In the genomic region with DNA sequence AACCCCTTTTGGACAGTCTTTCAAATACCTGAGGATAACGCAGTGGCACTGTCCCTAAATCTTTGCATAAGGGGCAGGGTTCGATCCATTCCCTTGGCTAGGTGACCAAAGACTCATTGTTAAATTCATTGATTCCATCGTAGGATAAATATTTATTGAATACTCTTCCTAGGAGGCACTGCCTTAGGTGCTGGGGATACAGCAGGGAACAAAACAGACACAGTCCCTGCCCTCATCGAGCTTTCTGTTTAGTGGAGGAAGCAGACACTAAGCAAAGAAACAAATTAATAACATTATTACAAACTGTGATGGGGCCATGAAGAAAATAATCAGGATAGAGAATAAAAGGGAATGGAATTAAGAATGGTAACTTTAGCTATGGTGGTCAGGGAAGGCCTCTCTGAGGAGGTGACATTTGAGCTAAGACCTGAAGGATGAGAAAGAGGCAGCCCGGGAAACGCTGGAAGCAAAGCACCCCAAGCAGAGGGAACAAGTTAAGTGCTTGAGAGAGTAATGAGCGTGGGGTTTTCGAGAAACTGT, we compare ENCODE assay signal across 8 cellular contexts. TPM values are rescaled to one million over a fixed set of nuclear protein-coding genes. Genes with fewer than 3 reads are reported as not detected.
DNase-seq lines count a peak whose midpoint lies in the region; ATAC-seq, FAIRE-seq and TF ChIP-seq lines count a peak whose summit lies in the region.

No MANE protein-coding gene starts in this region.

- no peak overlapping the region for H3K23ac ChIP-seq in H1 (ENCODE audit: insufficient read length)

- peak overlapping the region; percentile 83 for H3K18ac ChIP-seq in H1 (ENCODE audit: extremely low read depth, low read length)

- TF ChIP-seq POLR2A in H1 (IDR thresholded peaks at IDR 0.05; ENCODE audit: control extremely low read depth in 1 of 2, low read depth in 2 of 2, low read length in 2 of 2) = no peak

- peak overlapping the region; percentile 84 to 97 (median 94) for H3K27ac Mint-ChIP-seq in CD14-positive monocyte
- peak overlapping the region; percentile 99 for H3K27ac Mint-ChIP-seq in neural crest cell (ENCODE audit: unreplicated experiment)

- peaks cover 4% of the 10 kb centered on the region; the same call in 1 of the 2 replicates for H3K23me2 ChIP-seq in H1 (ENCODE audit: low read depth, low read length)

- H3K79me1 ChIP-seq in H1 (ENCODE audit: low read depth, low read length) = no peaks in the 10 kb centered on the region

- H2AK5ac ChIP-seq in H1 (ENCODE audit: low read depth, low read length) = no peak overlapping the region

- CTCF ChIA-PET in H1 (lab: Charles Lee; ENCODE audit: partially characterized antibody) = interaction anchor here (0.9 to 3.5 kb wide), 9 partner anchors 8 to 226 kb away, joined by 3 to 25 read pairs (median 4); a partner anchor contains a TSS

- H3K27me3 Mint-ChIP-seq in CD14-positive monocyte (ENCODE audit: low read depth in 3 of 3) (no peaks in the 10 kb centered on the region), neural crest cell (ENCODE audit: low read depth) (peaks cover 2% of the 10 kb centered on the region)

- no peaks in the 10 kb centered on the region for H3K79me2 ChIP-seq in H1 (ENCODE audit: control insufficient read depth in 1 of 2, insufficient read depth in 2 of 2, low read length in 2 of 2)

- 43% methylated on average over 8 of the region's 8 CpGs; no CpG with 5 or more reads in 1 of the 2 experiments for WGBS in H1 (ENCODE audit: extremely low coverage in 1 of 2, insufficient coverage in 1 of 2, insufficient read length in 1 of 2, insufficient replicate concordance in 2 of 2, low coverage in 1 of 2, low lambda C conversion rate in 2 of 2, missing lambda C conversion rate in 1 of 2), 2 experiments

- no peaks in the 10 kb centered on the region for H3K4me1 ChIP-seq in NT2/D1 (ENCODE audit: insufficient read depth, insufficient read length)
- peaks cover 0 to 5% (median 0%) of the 10 kb centered on the region in 4 experiments; a peak in 1 of 7 replicates for H3K4me1 ChIP-seq in H1 (replicated peaks in 1 of 4; ENCODE audit: control insufficient read depth in 3 of 4, insufficient read depth in 4 of 4, low read length in 3 of 4)

- H2AFZ ChIP-seq in H1 (ENCODE audit: low read length) = no peak overlapping the region

- peaks cover 18% of the 10 kb centered on the region for H3K4me1 Mint-ChIP-seq in CD14-positive monocyte
- peaks cover 26% of the 10 kb centered on the region for H3K4me1 Mint-ChIP-seq in neural crest cell

- no peak overlapping the region for H3K14ac ChIP-seq in H1 (ENCODE audit: insufficient read length)

- POLR2A ChIA-PET in H1 (lab: Charles Lee; ENCODE audit: partially characterized antibody) = interaction anchor here (0.8 to 8.6 kb wide), 34 partner anchors 8 to 220 kb away, joined by 3 to 83 read pairs (median 4); a partner anchor contains a TSS

- H3K4me3 Mint-ChIP-seq in CD14-positive monocyte (peak overlapping the region; percentile 96 to 99), neural crest cell (peak overlapping the region; percentile 100)

- H3K4me3 ChIP-seq in NT2/D1 (ENCODE audit: insufficient read length, low read depth) (peak overlapping the region; percentile 81), H1 (ENCODE audit: extremely low read depth in 1 of 4, insufficient read depth in 2 of 4, low read depth in 3 of 4, low read length in 4 of 4) (peak overlapping the region; percentile 59 to 87 (median 83))

- H4K8ac ChIP-seq in H1 (ENCODE audit: extremely low read depth, insufficient read depth, low read length) = no peak overlapping the region

- H2BK20ac ChIP-seq in H1 (ENCODE audit: low read length) = no peak overlapping the region

- DNase-seq in CD14-positive monocyte (ENCODE audit: low spot score) (no peak), NT2/D1 (ENCODE audit: low read depth, low spot score) (no peak), H1 (ENCODE audit: low read depth in 1 of 2, low spot score in 2 of 2) (no peak), neural crest cell (ENCODE audit: low read depth, low spot score) (no peak), NCI-H2029 treated with DMSO at 0.1 percent for 48 hours (lab: John Stamatoyannopoulos, UW) (no peak)
- no peak for DNase-seq in stimulated activated naive CD4-positive, alpha-beta T cell (lab: John Stamatoyannopoulos, UW)

- peak overlapping the region; percentile 48 for H4K5ac ChIP-seq in H1 (ENCODE audit: insufficient read length, low read depth, low read length)

- FAIRE-seq in H1 (lab: Jason Lieb, UNC) = no peak

- H3K9me3 ChIP-seq in NT2/D1 (ENCODE audit: insufficient read depth, low read length) (no peaks in the 10 kb centered on the region), H1 (ENCODE audit: insufficient read depth in 2 of 2, low read depth in 1 of 2, low read length in 1 of 2) (no peaks in the 10 kb centered on the region)

- TF ChIP-seq CTCF in CD14-positive monocyte (IDR thresholded peaks at IDR 0.05) = no peak
- no peak for TF ChIP-seq CTCF in H1 (IDR thresholded peaks at IDR 0.05; ENCODE audit: control extremely low read depth in 1 of 3, insufficient read depth in 1 of 3, low read depth in 1 of 3, low read length in 3 of 3)
- no peak for TF ChIP-seq CTCF in neural crest cell (conservative IDR thresholded peaks at IDR 0.05)

- H3K9ac ChIP-seq in NT2/D1 (ENCODE audit: insufficient read length, low read depth) (peak overlapping the region; percentile 94), H1 (replicated peaks in 1 of 4; ENCODE audit: extremely low read depth in 1 of 4, low read depth in 3 of 4, low read length in 3 of 4) (peak overlapping the region; percentile 51 to 82 (median 77))

- intact Hi-C loops in CD14-positive monocyte (cut with micrococcal nuclease) = no loop called here

- peak overlapping the region; percentile 44 for H4K91ac ChIP-seq in H1 (replicated peaks; ENCODE audit: insufficient read length, low read length)

- no peaks in the 10 kb centered on the region for H4K20me1 ChIP-seq in H1 (replicated peaks in 1 of 2; ENCODE audit: control insufficient read depth in 1 of 2, insufficient read depth in 2 of 2, low read length in 2 of 2)

- H2BK5ac ChIP-seq in H1 (ENCODE audit: low read depth, low read length) = peak overlapping the region; percentile 71; the same call in 1 of the 2 replicates

- H3K27ac ChIP-seq in H1 (ENCODE audit: low read depth, low read length) = no peak overlapping the region; the same call in 1 of the 2 replicates

- H3K36me3 Mint-ChIP-seq in CD14-positive monocyte (peaks cover 33 to 50% of the 10 kb centered on the region in 2 donors), neural crest cell (ENCODE audit: low read depth) (peaks cover 19% of the 10 kb centered on the region)

- H3K4ac ChIP-seq in H1 (replicated peaks; ENCODE audit: insufficient read length, low read depth, low read length) = no peak overlapping the region

- H3K36me3 ChIP-seq in NT2/D1 (ENCODE audit: insufficient read depth, insufficient read length, low read length) (peaks cover 45% of the 10 kb centered on the region), H1 (ENCODE audit: control insufficient read depth in 2 of 4, insufficient read depth in 4 of 4, low read length in 3 of 4) (peaks cover 7 to 11% (median 9%) of the 10 kb centered on the region in 4 experiments)

- no peak overlapping the region for H2BK15ac ChIP-seq in H1 (ENCODE audit: low read length)

- no peak for ATAC-seq in GM19035 (IDR thresholded peaks at IDR 0.05; ENCODE audit: unreplicated experiment)
- no peak for ATAC-seq in HG03520 (IDR thresholded peaks at IDR 0.05; ENCODE audit: unreplicated experiment)

- no peak overlapping the region for H2BK120ac ChIP-seq in H1 (replicated peaks; ENCODE audit: low read depth, low read length)

- 0 out of 2 replicates have a peak overlapping the region, but pooled peaks have one; percentile 27 for H2BK12ac ChIP-seq in H1 (ENCODE audit: low read depth, low read length)

- no peaks in the 10 kb centered on the region for H3K9me3 Mint-ChIP-seq in CD14-positive monocyte
- no peaks in the 10 kb centered on the region for H3K9me3 Mint-ChIP-seq in neural crest cell

- TF ChIP-seq RAD21 in H1 (IDR thresholded peaks at IDR 0.05 in 1 of 2, conservative IDR thresholded peaks at IDR 0.05 in 1 of 2; ENCODE audit: low read depth in 2 of 2, low read length in 2 of 2) = no peak

- H3K4me2 ChIP-seq in H1 (ENCODE audit: insufficient read depth in 1 of 2, low read depth in 2 of 2, low read length in 2 of 2) = peak overlapping the region; percentile 66 to 68

- TF ChIP-seq EP300 in H1 (IDR thresholded peaks at IDR 0.05; ENCODE audit: borderline replicate concordance in 1 of 2, low read depth in 2 of 2, low read length in 2 of 2) = no peak

- H3K27me3 ChIP-seq in NT2/D1 (ENCODE audit: insufficient read depth, insufficient read length) = no peaks in the 10 kb centered on the region
- H3K27me3 ChIP-seq in H1 (replicated peaks in 1 of 4; ENCODE audit: control insufficient read depth in 3 of 4, extremely low read depth in 1 of 4, insufficient read depth in 3 of 4, low read length in 3 of 4) = no peaks in the 10 kb centered on the region

- peak overlapping the region; percentile 43 for H3K56ac ChIP-seq in H1 (replicated peaks; ENCODE audit: insufficient read length, low read depth, low read length)

RNA-seq across cellular contexts. Expression of a gene that starts 0.7 kb away (rescaled TPM):
- 10 to 100 TPM; 18.5 to 19.0 TPM for polyA plus RNA-seq in CD14-positive monocyte
- total RNA-seq in H1 (2021; fragmentation: NEBNext Ultra II Directional; extraction: Animal tissue kit (Norgen Biotek cat#: 25700)) = 28.0 and 34.5 TPM in 2 replicates
- 39.0 and 57.7 TPM in 2 replicates for polyA plus RNA-seq in H1 (2011; rRNA removed)
- 47.9 TPM for polyA plus RNA-seq in H1 (2011; cell fraction: cytosol; rRNA removed)
- polyA plus RNA-seq in H1 (2011; cell fraction: nucleus; rRNA removed) = 132 TPM
- polyA plus RNA-seq in H1 (2012, experiment 1 of 2) = 19.8 to 36.5 TPM (median 35.3 TPM) in 4 replicates
- 22.3 TPM for polyA plus RNA-seq in H1 (2012, experiment 2 of 2)
- 20.2 TPM for polyA plus RNA-seq in H1 (2013, experiment 1 of 2)
- polyA plus RNA-seq in H1 (2013, experiment 2 of 2) = 20.9 TPM
- 6.2 and 8.5 TPM in 2 replicates for polyA minus RNA-seq in H1 (2011; rRNA and poly(A)+ RNA removed)
- 13.8 TPM for polyA minus RNA-seq in H1 (2011; cell fraction: cytosol; rRNA and poly(A)+ RNA removed)
- 11.2 TPM for polyA minus RNA-seq in H1 (2011; cell fraction: nucleus; rRNA and poly(A)+ RNA removed)
- total RNA-seq in neural crest cell = 57.4 and 58.3 TPM in 2 replicates

RNA-seq across cellular contexts. Expression of a gene that starts 8.0 kb away (rescaled TPM):
- polyA plus RNA-seq in CD14-positive monocyte = 1 to 10 TPM in 1 of 2 donors, under 1 TPM in 1; 0.51 to 1.4 TPM
- total RNA-seq in H1 (2021; fragmentation: NEBNext Ultra II Directional; extraction: Animal tissue kit (Norgen Biotek cat#: 25700)) = 0.55 and 2.2 TPM in 2 replicates
- 0.86 and 0.91 TPM in 2 replicates for polyA plus RNA-seq in H1 (2011; rRNA removed)
- polyA plus RNA-seq in H1 (2011; cell fraction: cytosol; rRNA removed) = 1.0 TPM
- polyA plus RNA-seq in H1 (2011; cell fraction: nucleus; rRNA removed) = 1.1 TPM
- 1.8 to 2.8 TPM (median 2.1 TPM) in 4 replicates for polyA plus RNA-seq in H1 (2012, experiment 1 of 2)
- polyA plus RNA-seq in H1 (2012, experiment 2 of 2) = 1.3 TPM
- polyA plus RNA-seq in H1 (2013, experiment 1 of 2) = 0.55 TPM
- polyA plus RNA-seq in H1 (2013, experiment 2 of 2) = 0.64 TPM
- polyA minus RNA-seq in H1 (2011; rRNA and poly(A)+ RNA removed) = 1.7 TPM in 1 of 2 replicates, not detected in the other
- polyA minus RNA-seq in H1 (2011; cell fraction: cytosol; rRNA and poly(A)+ RNA removed) = not detected
- polyA minus RNA-seq in H1 (2011; cell fraction: nucleus; rRNA and poly(A)+ RNA removed) = not detected
- 0.23 and 0.75 TPM in 2 replicates for total RNA-seq in neural crest cell

RNA-seq across cellular contexts. Expression of a gene that starts 8.5 kb away (rescaled TPM):
- polyA plus RNA-seq in CD14-positive monocyte = 10 to 100 TPM in 1 of 2 donors, 1 to 10 TPM in 1; 7.2 to 10.6 TPM
- total RNA-seq in H1 (2021; fragmentation: NEBNext Ultra II Directional; extraction: Animal tissue kit (Norgen Biotek cat#: 25700)) = 29.9 and 31.2 TPM in 2 replicates
- polyA plus RNA-seq in H1 (2011; rRNA removed) = 19.2 and 30.1 TPM in 2 replicates
- 18.9 TPM for polyA plus RNA-seq in H1 (2011; cell fraction: cytosol; rRNA removed)
- polyA plus RNA-seq in H1 (2011; cell fraction: nucleus; rRNA removed) = 101 TPM
- 22.0 to 32.1 TPM (median 25.2 TPM) in 4 replicates for polyA plus RNA-seq in H1 (2012, experiment 1 of 2)
- 23.4 TPM for polyA plus RNA-seq in H1 (2012, experiment 2 of 2)
- 18.3 TPM for polyA plus RNA-seq in H1 (2013, experiment 1 of 2)
- 15.2 TPM for polyA plus RNA-seq in H1 (2013, experiment 2 of 2)
- polyA minus RNA-seq in H1 (2011; rRNA and poly(A)+ RNA removed) = 13.6 and 15.8 TPM in 2 replicates
- 11.3 TPM for polyA minus RNA-seq in H1 (2011; cell fraction: cytosol; rRNA and poly(A)+ RNA removed)
- polyA minus RNA-seq in H1 (2011; cell fraction: nucleus; rRNA and poly(A)+ RNA removed) = 15.3 TPM
- 37.4 and 40.0 TPM in 2 replicates for total RNA-seq in neural crest cell

RNA-seq across cellular contexts. Expression of a gene that starts 19.4 kb away (rescaled TPM):
- polyA plus RNA-seq in CD14-positive monocyte (10 to 100 TPM; 14.0 to 17.6 TPM), H1 (2011; rRNA removed) (25.7 and 32.2 TPM in 2 replicates)
- total RNA-seq in H1 (2021; fragmentation: NEBNext Ultra II Directional; extraction: Animal tissue kit (Norgen Biotek cat#: 25700)) = 114 and 117 TPM in 2 replicates
- 35.3 TPM for polyA plus RNA-seq in H1 (2011; cell fraction: cytosol; rRNA removed)
- polyA plus RNA-seq in H1 (2011; cell fraction: nucleus; rRNA removed) = 66.3 TPM
- polyA plus RNA-seq in H1 (2012, experiment 1 of 2) = 98.7 to 112 TPM (median 111 TPM) in 4 replicates
- polyA plus RNA-seq in H1 (2012, experiment 2 of 2) = 79.2 TPM
- 45.4 TPM for polyA plus RNA-seq in H1 (2013, experiment 1 of 2)
- polyA plus RNA-seq in H1 (2013, experiment 2 of 2) = 44.6 TPM
- 69.4 and 71.5 TPM in 2 replicates for polyA minus RNA-seq in H1 (2011; rRNA and poly(A)+ RNA removed)
- 41.7 TPM for polyA minus RNA-seq in H1 (2011; cell fraction: cytosol; rRNA and poly(A)+ RNA removed)
- 48.7 TPM for polyA minus RNA-seq in H1 (2011; cell fraction: nucleus; rRNA and poly(A)+ RNA removed)
- total RNA-seq in neural crest cell = 195 and 203 TPM in 2 replicates

RNA-seq across cellular contexts. Expression of a gene that starts 25.3 kb away (rescaled TPM):
- 100 to 1,000 TPM in 1 of 2 donors, 10 to 100 TPM in 1; 99.7 to 109 TPM for polyA plus RNA-seq in CD14-positive monocyte
- 326 and 330 TPM in 2 replicates for total RNA-seq in H1 (2021; fragmentation: NEBNext Ultra II Directional; extraction: Animal tissue kit (Norgen Biotek cat#: 25700))
- polyA plus RNA-seq in H1 (2011; rRNA removed) = 289 and 297 TPM in 2 replicates
- polyA plus RNA-seq in H1 (2011; cell fraction: cytosol; rRNA removed) = 275 TPM
- 508 TPM for polyA plus RNA-seq in H1 (2011; cell fraction: nucleus; rRNA removed)
- 262 to 319 TPM (median 285 TPM) in 4 replicates for polyA plus RNA-seq in H1 (2012, experiment 1 of 2)
- 291 TPM for polyA plus RNA-seq in H1 (2012, experiment 2 of 2)
- polyA plus RNA-seq in H1 (2013, experiment 1 of 2) = 382 TPM
- 320 TPM for polyA plus RNA-seq in H1 (2013, experiment 2 of 2)
- polyA minus RNA-seq in H1 (2011; rRNA and poly(A)+ RNA removed) = 365 and 405 TPM in 2 replicates
- 182 TPM for polyA minus RNA-seq in H1 (2011; cell fraction: cytosol; rRNA and poly(A)+ RNA removed)
- polyA minus RNA-seq in H1 (2011; cell fraction: nucleus; rRNA and poly(A)+ RNA removed) = 152 TPM
- 346 and 366 TPM in 2 replicates for total RNA-seq in neural crest cell
